8 cellular contexts compared by ENCODE assay signal in the genomic region with DNA sequence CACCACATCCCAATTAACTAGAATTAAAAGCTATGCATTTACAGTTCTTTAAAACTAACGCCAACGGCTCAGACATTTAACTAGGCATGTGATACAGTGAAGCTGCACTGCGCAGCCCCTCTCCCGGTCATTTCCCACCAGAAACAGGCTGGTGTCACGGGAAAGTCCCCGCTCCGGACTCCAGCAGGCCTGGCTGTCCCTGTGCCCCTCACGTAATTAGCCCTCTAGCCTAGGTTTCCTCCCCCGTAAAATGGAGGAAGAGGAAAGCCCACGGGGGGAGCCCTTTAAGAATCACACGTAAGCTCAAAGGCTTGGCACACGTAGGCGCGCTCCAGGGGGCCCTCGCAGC. TPM values are rescaled to one million over a fixed set of nuclear protein-coding genes. Genes with fewer than 3 reads are reported as not detected.
A peak's percentile ranks its signal among the peaks of the same experiment; 100 is the strongest.
DNase-seq lines count a peak whose midpoint lies in the region; ATAC-seq and TF ChIP-seq lines count a peak whose summit lies in the region.

No MANE protein-coding gene starts in this region.

- H3K36me3 ChIP-seq in DOHH2 (ENCODE audit: control insufficient read depth, low read length), result no peaks in the 10 kb centered on the region
- no peaks in the 10 kb centered on the region for H3K36me3 ChIP-seq in gastrocnemius medialis

- intact Hi-C loops in gastrocnemius medialis (cut with DNase I; ENCODE audit: low total_unique reads), result loop anchor here (2.0 to 10.0 kb wide), 3 partner anchors 58 to 380 kb away; a partner anchor contains a TSS

- DNase-seq in RWPE1 (ENCODE audit: low spot score) (no peak), fibroblast of the aortic adventitia (ENCODE audit: low read depth) (no peak), gastrocnemius medialis (no peak), glomerular visceral epithelial cell (ENCODE audit: extremely low spot score) (no peak), COR-L47 (lab: John Stamatoyannopoulos, UW) (no peak), NCI-H526 (lab: John Stamatoyannopoulos, UW) (no peak)

- H3K27ac ChIP-seq in DOHH2 (ENCODE audit: low read depth, low read length) (no peak overlapping the region), RWPE1 (peak overlapping the region; percentile 80), gastrocnemius medialis (no peak overlapping the region)

- H3K4me1 ChIP-seq in DOHH2 (ENCODE audit: control insufficient read depth, low read length), result no peaks in the 10 kb centered on the region
- H3K4me1 ChIP-seq in gastrocnemius medialis, result peaks cover 3% of the 10 kb centered on the region in 2 donors

- H3K27me3 ChIP-seq in DOHH2 (ENCODE audit: control insufficient read depth, low read length) (peaks cover 17% of the 10 kb centered on the region), gastrocnemius medialis (peaks cover 0 to 14% (median 7%) of the 10 kb centered on the region in 3 donors)

- TF ChIP-seq POLR2A in gastrocnemius medialis (IDR thresholded peaks at IDR 0.05), result no peak

- H3K9me3 ChIP-seq in DOHH2 (ENCODE audit: control insufficient read depth, insufficient read depth, low read length) (no peaks in the 10 kb centered on the region), gastrocnemius medialis (no peaks in the 10 kb centered on the region)

- no peaks in the 10 kb centered on the region for H3K9me2 ChIP-seq in DOHH2 (replicated peaks; ENCODE audit: control insufficient read depth, low read length)

- H3K4me2 ChIP-seq in DOHH2 (ENCODE audit: low read length), result peak overlapping the region; percentile 52

- TF ChIP-seq CTCF in DOHH2 (IDR thresholded peaks at IDR 0.05; ENCODE audit: low read depth, low read length, poor library complexity, severe bottlenecking) (no peak), RWPE1 (conservative IDR thresholded peaks at IDR 0.05; ENCODE audit: low read depth) (no peak), fibroblast of the aortic adventitia (IDR thresholded peaks at IDR 0.05; ENCODE audit: insufficient read depth, low read length) (no peak), gastrocnemius medialis (IDR thresholded peaks at IDR 0.05 in 4 of 5, conservative IDR thresholded peaks at IDR 0.05 in 1 of 5) (no peak)

- H3K4me3 ChIP-seq in DOHH2 (ENCODE audit: low read length) (no peak overlapping the region; the same call in 1 of the 2 replicates), fibroblast of the aortic adventitia (ENCODE audit: low read depth, low read length) (peak overlapping the region; percentile 64), gastrocnemius medialis (peak overlapping the region; percentile 65 to 93 (median 78))

- H4K20me1 ChIP-seq in DOHH2 (ENCODE audit: control insufficient read depth, insufficient read depth, low read depth, low read length), result no peaks in the 10 kb centered on the region

- POLR2A ChIA-PET in RWPE1 (lab: Yijun Ruan, JAX; ENCODE audit: low non-redundant PET), result interaction anchor here (0.7 kb wide), 1 partner anchor 15 kb away, joined by 3 read pairs; no protein-coding TSS in a partner anchor

- in situ Hi-C loops in gastrocnemius medialis (cut with MboI; ENCODE audit: low sequenced_read_pairs in 4 of 4), result no loop called here

- no peaks in the 10 kb centered on the region for H3K79me2 ChIP-seq in DOHH2 (ENCODE audit: control insufficient read depth, low read length)

- no peaks in the 10 kb centered on the region for H3F3A ChIP-seq in DOHH2 (ENCODE audit: control insufficient read depth, insufficient read depth)

- CTCF ChIA-PET in RWPE1 (lab: Yijun Ruan, JAX), result interaction anchor here (0.6 to 1.7 kb wide), 22 partner anchors 9 to 379 kb away, joined by 3 to 8 read pairs (median 3); a partner anchor contains a TSS

- ATAC-seq in gastrocnemius medialis, result no peak
- no peak for ATAC-seq in GM19035 (IDR thresholded peaks at IDR 0.05; ENCODE audit: unreplicated experiment)

RNA-seq across cellular contexts. Expression of a gene that starts 47.9 kb away (rescaled TPM):
- total RNA-seq in fibroblast of the aortic adventitia (ENCODE audit: low replicate concordance) (0.25 and 2.9 TPM in 2 replicates), gastrocnemius medialis (1 to 10 TPM in 2 of 4 donors, under 1 TPM in 2; 0.55 to 2.9 (median 1.0) TPM)

RNA-seq across cellular contexts. Expression of a gene that starts 57.5 kb away (rescaled TPM):
- total RNA-seq in fibroblast of the aortic adventitia (ENCODE audit: low replicate concordance) (2.7 and 15.4 TPM in 2 replicates), gastrocnemius medialis (10 to 100 TPM; 18.4 to 28.3 (median 27.0) TPM)
